Comparison of ENCODE assay signal across 3 cellular contexts in genomic region chr1:62180054-62180453, GRCh38. TPM values are rescaled to one million over a fixed set of nuclear protein-coding genes. Genes with fewer than 3 reads are reported as not detected.
"Had no signal": no experiment of that assay in that cellular context is flagged by ENCODE, and none has a peak within 500 bp of the region (broad histone marks: within the 10 kb centered on the region; RNA-seq: fewer than 3 reads in every experiment).

No MANE protein-coding gene starts in this region.

RNA-seq across cellular contexts. Expression of gene L1TD1, which starts 14.6 kb away (rescaled TPM):
- total RNA-seq: glomerular endothelial cell; natural killer cell treated with Interleukin-12 subunit alpha and Interleukin-12 subunit beta and Interleukin-15 and Interleukin-18, amount 100 ng/mL, for 72 hours; occipital lobe had no signal
